In genomic region chr10:112370424-112370819, GRCh38 we compare ENCODE assay signal across 13 cellular contexts. TPM values are rescaled to one million over a fixed set of nuclear protein-coding genes. Genes with fewer than 3 reads are reported as not detected.
DNase-seq lines count a peak whose midpoint lies in the region; TF ChIP-seq lines count a peak whose summit lies in the region.
"Had no signal": no experiment of that assay in that cellular context is flagged by ENCODE, and none has a peak within 500 bp of the region (broad histone marks: within the 10 kb centered on the region; RNA-seq: fewer than 3 reads in every experiment).

No MANE protein-coding gene starts in this region.

- H3K36me3 ChIP-seq in spleen (no peaks in the 10 kb centered on the region), mammary epithelial cell (ENCODE audit: insufficient read depth, low read length) (no peaks in the 10 kb centered on the region)

- TF ChIP-seq POLR2A in spleen (IDR thresholded peaks at IDR 0.05), result no peak

- H4K20me1 ChIP-seq in mammary epithelial cell (ENCODE audit: insufficient read depth, low read length), result no peaks in the 10 kb centered on the region

- H3K79me2 ChIP-seq in mammary epithelial cell (ENCODE audit: insufficient read depth, low read length), result no peaks in the 10 kb centered on the region

- H3K4me1 ChIP-seq in spleen (peaks cover 6 to 32% (median 16%) of the 10 kb centered on the region in 6 donors), mammary epithelial cell (ENCODE audit: insufficient read depth, low read length) (no peaks in the 10 kb centered on the region)

- H3K27ac ChIP-seq in coronary artery, result no peak overlapping the region
- H3K27ac ChIP-seq in spleen, result peak overlapping the region in 1 of 8 donors; percentile 66
- H3K27ac ChIP-seq in mammary epithelial cell (ENCODE audit: insufficient read depth, low read depth, low read length), result no peak overlapping the region
- H3K27ac ChIP-seq: 22Rv1, GM23248, HL-60 had no signal

- intact Hi-C loops in spleen (cut with DNase I; ENCODE audit: low total_unique reads), result no loop called here
- intact Hi-C loops in mammary epithelial cell (cut with micrococcal nuclease), result no loop called here

- in situ Hi-C loops in mammary epithelial cell (cut with MboI; ENCODE audit: low sequenced_read_pairs in 2 of 2), result no loop called here

- H3K9ac ChIP-seq in mammary epithelial cell (ENCODE audit: insufficient read depth, low read length), result no peak overlapping the region
- H3K9ac ChIP-seq: GM23248 had no signal

- H3K4me3 ChIP-seq in coronary artery (no peak overlapping the region), spleen (no peak overlapping the region), mammary epithelial cell (replicated peaks in 1 of 3; ENCODE audit: insufficient read depth in 1 of 3, low read depth in 2 of 3, low read length in 3 of 3) (no peak overlapping the region)
- H3K4me3 ChIP-seq: GM23248 had no signal

- no peak for TF ChIP-seq CTCF in coronary artery (IDR thresholded peaks at IDR 0.05)
- TF ChIP-seq CTCF in spleen (IDR thresholded peaks at IDR 0.05 in 8 of 11, conservative IDR thresholded peaks at IDR 0.05 in 3 of 11), result no peak
- TF ChIP-seq CTCF in mammary epithelial cell (conservative IDR thresholded peaks at IDR 0.05 in 1 of 2, IDR thresholded peaks at IDR 0.05 in 1 of 2; ENCODE audit: extremely low read depth in 1 of 2, insufficient read depth in 1 of 2, low read depth in 1 of 2, low read length in 2 of 2), result no peak

- no peaks in the 10 kb centered on the region for H3K27me3 ChIP-seq in spleen (replicated peaks in 1 of 7)
- H3K27me3 ChIP-seq in mammary epithelial cell (ENCODE audit: insufficient read depth, low read length), result no peaks in the 10 kb centered on the region

- no peak overlapping the region for H2AFZ ChIP-seq in mammary epithelial cell (ENCODE audit: low read depth, low read length)
- H2AFZ ChIP-seq: GM23248 had no signal

- no TSS peak for BruUV-seq in mammary epithelial cell (replicated peaks; lab: Mats Ljungman, UMichigan)

- 93 to 100% (median 97%) methylated on average over 2 to 15 of the region's 15 CpGs for WGBS in spleen, 5 donors
- WGBS in mammary epithelial cell (ENCODE audit: low coverage, missing lambda C conversion rate), result 98% methylated on average over 9 of the region's 15 CpGs

- H3K4me2 ChIP-seq in mammary epithelial cell (ENCODE audit: insufficient read depth, low read depth, low read length), result no peak overlapping the region

- H3K9me3 ChIP-seq in spleen (no peaks in the 10 kb centered on the region), mammary epithelial cell (replicated peaks; ENCODE audit: insufficient read depth, low read length) (no peaks in the 10 kb centered on the region)

- peak; percentile 44 for DNase-seq in activated CD8-positive, alpha-beta memory T cell treated with anti-CD3 and anti-CD28 coated beads for 24 hours
- DNase-seq in activated CD8-positive, alpha-beta memory T cell treated with anti-CD3 and anti-CD28 coated beads, Interleukin-2, amount 50 U/mL, for 48 hours, result no peak
- DNase-seq in coronary artery (ENCODE audit: low spot score) (peak; percentile 66), spleen (peak; percentile 75), hepatic stellate cell (ENCODE audit: low spot score) (no peak), amygdala (lab: John Stamatoyannopoulos, UW) (no peak), anterior cingulate cortex (lab: John Stamatoyannopoulos, UW) (no peak), mammary epithelial cell (no peak)
- DNase-seq: Calu3, DMS 273 treated with DMSO at 0.1 percent for 48 hours, GM23248 had no signal

- CTCF ChIA-PET in mammary epithelial cell (lab: Charles Lee; ENCODE audit: low non-redundant PET), result no interaction called here

- dilution Hi-C loops in mammary epithelial cell (cut with HindIII; ENCODE audit: low sequenced_read_pairs), result no loop called here

RNA-seq across cellular contexts. Expression of gene ACSL5, which starts 3.5 kb away (rescaled TPM):
- 10 to 100 TPM; 36.0 to 49.4 (median 44.9) TPM for total RNA-seq in spleen
- polyA plus RNA-seq in spleen, result 10 to 100 TPM; 18.6 to 22.8 (median 19.1) TPM
- total RNA-seq in mammary epithelial cell, result under 1 TPM in 1 of 2 donors, not detected in 1; 0.17 TPM
- polyA plus RNA-seq in mammary epithelial cell, result 0.23 TPM
- polyA minus RNA-seq in mammary epithelial cell, result not detected

Comparison
In these comparisons a context has a peak if more than half of its experiments do, and no peak if none do; other contexts are left out.
1. DNase-seq: peak in activated CD8-positive, alpha-beta memory T cell treated with anti-CD3 and anti-CD28 coated beads for 24 hours (single experiment), coronary artery (single experiment) and spleen (single experiment); none in activated CD8-positive, alpha-beta memory T cell treated with anti-CD3 and anti-CD28 coated beads, Interleukin-2, amount 50 U/mL, for 48 hours (single experiment), hepatic stellate cell (single experiment), amygdala (0 of 56), anterior cingulate cortex (0 of 58) and mammary epithelial cell (single experiment).
2. RNA of gene ACSL5, which starts 3.5 kb away (total RNA-seq): 36.0 to 49.4 TPM in spleen; 0.17 TPM in mammary epithelial cell; every median in the first group is over 10 times any median in the second.